1 cellular context compared by ENCODE assay signal in genomic region chr1:18955442-18956188, GRCh38.
A peak's percentile ranks its signal among the peaks of the same experiment; 100 is the strongest.
TF ChIP-seq lines count a peak whose summit lies in the region.

No MANE protein-coding gene starts in this region.

TF ChIP-seq in IMR-90, 13 proteins besides CTCF, POLR2A, EP300 and RAD21:
- TF ChIP-seq, protein P1, sequence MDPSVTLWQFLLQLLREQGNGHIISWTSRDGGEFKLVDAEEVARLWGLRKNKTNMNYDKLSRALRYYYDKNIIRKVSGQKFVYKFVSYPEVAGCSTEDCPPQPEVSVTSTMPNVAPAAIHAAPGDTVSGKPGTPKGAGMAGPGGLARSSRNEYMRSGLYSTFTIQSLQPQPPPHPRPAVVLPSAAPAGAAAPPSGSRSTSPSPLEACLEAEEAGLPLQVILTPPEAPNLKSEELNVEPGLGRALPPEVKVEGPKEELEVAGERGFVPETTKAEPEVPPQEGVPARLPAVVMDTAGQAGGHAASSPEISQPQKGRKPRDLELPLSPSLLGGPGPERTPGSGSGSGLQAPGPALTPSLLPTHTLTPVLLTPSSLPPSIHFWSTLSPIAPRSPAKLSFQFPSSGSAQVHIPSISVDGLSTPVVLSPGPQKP (IDR thresholded peaks at IDR 0.05; ENCODE audit: borderline replicate concordance, low read depth, low read length), result no peak
- TF ChIP-seq BHLHE40 (IDR thresholded peaks at IDR 0.05; ENCODE audit: low read depth, low read length), result peak; percentile 27; the same call in 1 of the 2 replicates
- 0 out of 2 replicates have a peak, but pooled peaks have one; percentile 14 for TF ChIP-seq MXI1 (IDR thresholded peaks at IDR 0.05; ENCODE audit: borderline replicate concordance, low read depth, low read length)
- no peak for TF ChIP-seq RFX5 (IDR thresholded peaks at IDR 0.05; ENCODE audit: low read depth, low read length)
- TF ChIP-seq SMC3 (IDR thresholded peaks at IDR 0.05; ENCODE audit: low read depth, low read length), result 0 out of 2 replicates have a peak, but pooled peaks have one; percentile 2
TF ChIP-seq in IMR-90: peak in this region for 3.
